ENCODE assay signal across 16 cellular contexts in genomic region chr2:226679389-226680057, GRCh38.
DNase-seq lines count a peak whose midpoint lies in the region; ATAC-seq, FAIRE-seq and TF ChIP-seq lines count a peak whose summit lies in the region.
"Had no signal": no experiment of that assay in that cellular context is flagged by ENCODE, and none has a peak within 500 bp of the region (broad histone marks: within the 10 kb centered on the region; RNA-seq: fewer than 3 reads in every experiment).

No MANE protein-coding gene starts in this region.

- BruUV-seq in Caco-2 (replicated peaks; lab: Mats Ljungman, UMichigan), result no TSS peak

- H2AFZ ChIP-seq in hepatocyte (no peak overlapping the region), trophoblast cell (ENCODE audit: insufficient read depth, low read length, poor library complexity) (no peak overlapping the region)
- H2AFZ ChIP-seq: GM23338 had no signal

- no peaks in the 10 kb centered on the region for H3K27me3 ChIP-seq in Caco-2 (replicated peaks; ENCODE audit: control insufficient read depth, insufficient read depth, low read length)
- H3K27me3 ChIP-seq in hepatocyte, result no peaks in the 10 kb centered on the region
- H3K27me3 ChIP-seq in trophoblast cell (ENCODE audit: insufficient read depth, low read length), result no peaks in the 10 kb centered on the region

- H3K79me2 ChIP-seq in hepatocyte (no peaks in the 10 kb centered on the region), trophoblast cell (ENCODE audit: control insufficient read depth, insufficient read depth, low read length, poor library complexity) (no peaks in the 10 kb centered on the region)

- no peaks in the 10 kb centered on the region for H3K9me3 Mint-ChIP-seq in Caco-2 (ENCODE audit: unreplicated experiment)
- H3K9me3 Mint-ChIP-seq: CD8-positive, alpha-beta T cell; GM23338 had no signal

- no peaks in the 10 kb centered on the region for H3K9me3 ChIP-seq in Caco-2
- no peaks in the 10 kb centered on the region for H3K9me3 ChIP-seq in hepatocyte (ENCODE audit: low read depth)
- no peaks in the 10 kb centered on the region for H3K9me3 ChIP-seq in trophoblast cell (ENCODE audit: insufficient read depth, low read depth, low read length)
- H3K9me3 ChIP-seq: A549 had no signal

- POLR2A ChIA-PET in Caco-2 (lab: Charles Lee), result no interaction called here

- H3K9ac ChIP-seq in trophoblast cell (ENCODE audit: low read length), result no peak overlapping the region

- H3K27ac Mint-ChIP-seq in Caco-2 (ENCODE audit: unreplicated experiment), result peak overlapping the region; percentile 19
- H3K27ac Mint-ChIP-seq: CD14-positive monocyte; CD8-positive, alpha-beta T cell; GM23338 had no signal

- no peak overlapping the region for H3K18ac ChIP-seq in trophoblast cell (ENCODE audit: low read length)

- no peak overlapping the region for H4K91ac ChIP-seq in trophoblast cell (ENCODE audit: low read depth, low read length)

- H3K36me3 Mint-ChIP-seq in Caco-2 (ENCODE audit: insufficient read depth, unreplicated experiment), result no peaks in the 10 kb centered on the region
- H3K36me3 Mint-ChIP-seq: CD14-positive monocyte; CD8-positive, alpha-beta T cell had no signal

- H3K14ac ChIP-seq in trophoblast cell (ENCODE audit: low read length), result no peak overlapping the region

- intact Hi-C loops in Caco-2 (cut with micrococcal nuclease; ENCODE audit: unreplicated experiment), result loop anchor here (10.0 kb wide), 1 partner anchor 115 kb away; the partner anchor contains the start of gene IRS1

- H4K20me1 ChIP-seq in hepatocyte (ENCODE audit: insufficient read depth, poor library complexity, severe bottlenecking), result no peaks in the 10 kb centered on the region

- H3K27me3 Mint-ChIP-seq in Caco-2 (ENCODE audit: insufficient read depth, unreplicated experiment), result no peaks in the 10 kb centered on the region

- H3K9me2 ChIP-seq in hepatocyte (replicated peaks; ENCODE audit: insufficient read depth), result no peaks in the 10 kb centered on the region

- H4K12ac ChIP-seq in trophoblast cell (ENCODE audit: low read depth, low read length), result no peak overlapping the region

- no peak for FAIRE-seq in frontal cortex (lab: Jason Lieb, UNC)
- FAIRE-seq: A549 had no signal

- H3K4me3 Mint-ChIP-seq in Caco-2 (ENCODE audit: unreplicated experiment), result no peak overlapping the region
- H3K4me3 Mint-ChIP-seq: CD14-positive monocyte; CD8-positive, alpha-beta T cell; GM23338 had no signal

- H2BK12ac ChIP-seq in trophoblast cell (ENCODE audit: low read length), result no peak overlapping the region

- DNase-seq in Caco-2, result no peak
- DNase-seq in OCI-M1 (lab: John Stamatoyannopoulos, UW), result peak; percentile 11
- DNase-seq in hepatocyte (ENCODE audit: low spot score), result no peak
- DNase-seq in trophoblast cell, result no peak
- no peak for DNase-seq in GM03348 (ENCODE audit: low spot score)
- DNase-seq in frontal cortex (ENCODE audit: low spot score in 2 of 2), result no peak
- no peak for DNase-seq in iPS-NIHi7 (ENCODE audit: extremely low spot score)
- DNase-seq: CD8-positive, alpha-beta T cell; COR-L47; DMS53; GF-D8; H7 had no signal

- H3K4me3 ChIP-seq in Caco-2 (ENCODE audit: low read depth, low read length), result no peak overlapping the region
- H3K4me3 ChIP-seq in hepatocyte, result no peak overlapping the region
- H3K4me3 ChIP-seq in trophoblast cell (ENCODE audit: low read depth, low read length), result no peak overlapping the region
- H3K4me3 ChIP-seq: A549, GM23338 had no signal

- peaks cover 5% of the 10 kb centered on the region for H3K4me1 Mint-ChIP-seq in Caco-2 (ENCODE audit: low read depth, unreplicated experiment)
- H3K4me1 Mint-ChIP-seq: CD14-positive monocyte, GM23338 had no signal

- H3K27ac ChIP-seq in hepatocyte (peak overlapping the region; percentile 78), trophoblast cell (ENCODE audit: low read depth, low read length) (no peak overlapping the region)
- H3K27ac ChIP-seq: A549 had no signal

- WGBS in hepatocyte (ENCODE audit: low lambda C conversion rate, missing lambda C conversion rate), result 81% methylated on average over 7 of the region's 7 CpGs
- no CpG with 5 or more reads among the region's 7 CpGs for WGBS in trophoblast cell (ENCODE audit: extremely low coverage, insufficient coverage, insufficient read length)

- no peak overlapping the region for H3K4ac ChIP-seq in trophoblast cell (ENCODE audit: low read depth, low read length)

- H3K79me1 ChIP-seq in trophoblast cell (ENCODE audit: low read length), result no peaks in the 10 kb centered on the region

- peak overlapping the region; percentile 82 for H3K23ac ChIP-seq in trophoblast cell (ENCODE audit: low read length)

- H3K4me2 ChIP-seq in hepatocyte, result no peak overlapping the region
- H3K4me2 ChIP-seq in trophoblast cell (ENCODE audit: low read length), result no peak overlapping the region
- H3K4me2 ChIP-seq: A549, GM23338 had no signal

- no peak overlapping the region for H2BK120ac ChIP-seq in trophoblast cell (ENCODE audit: insufficient read depth, low read length, poor library complexity)

- H3K36me3 ChIP-seq in Caco-2 (ENCODE audit: control insufficient read depth, insufficient read depth, low read length), result no peaks in the 10 kb centered on the region
- H3K36me3 ChIP-seq in hepatocyte (replicated peaks; ENCODE audit: insufficient read depth, low read depth), result no peaks in the 10 kb centered on the region
- no peaks in the 10 kb centered on the region for H3K36me3 ChIP-seq in trophoblast cell (ENCODE audit: control insufficient read depth in 1 of 2, insufficient read depth in 2 of 2, low read length in 2 of 2)

- H3K4me1 ChIP-seq in Caco-2, result peaks cover 15% of the 10 kb centered on the region
- H3K4me1 ChIP-seq in hepatocyte (ENCODE audit: insufficient read depth), result peaks cover 8% of the 10 kb centered on the region
- H3K4me1 ChIP-seq in trophoblast cell (ENCODE audit: control insufficient read depth in 1 of 2, insufficient read depth in 2 of 2, low read length in 2 of 2), result peaks cover 0 to under 1% of the 10 kb centered on the region in 2 experiments
- H3K4me1 ChIP-seq: A549 had no signal

- TF ChIP-seq CTCF in Caco-2 (IDR thresholded peaks at IDR 0.05; ENCODE audit: insufficient read depth in 1 of 2, low read depth in 1 of 2, low read length in 1 of 2, severe bottlenecking in 1 of 2, unreplicated experiment in 1 of 2) (no peak), hepatocyte (IDR thresholded peaks at IDR 0.05; ENCODE audit: poor library complexity) (no peak)

- no peak overlapping the region for H4K8ac ChIP-seq in trophoblast cell (ENCODE audit: low read depth, low read length)

- no peak for ATAC-seq in GM21381 (IDR thresholded peaks at IDR 0.05; ENCODE audit: unreplicated experiment)
- ATAC-seq: A549; CD8-positive, alpha-beta T cell; GM23338 had no signal

- no peak overlapping the region for H2AK5ac ChIP-seq in trophoblast cell (ENCODE audit: low read length)

- CTCF ChIA-PET in Caco-2 (lab: Charles Lee), result no interaction called here

- H2BK5ac ChIP-seq in trophoblast cell (ENCODE audit: low read depth, low read length, poor library complexity), result no peak overlapping the region
